ENCODE assay signal across 19 cellular contexts in genomic region chr5:178349607-178350353, GRCh38.
DNase-seq lines count a peak whose midpoint lies in the region; ATAC-seq, FAIRE-seq and TF ChIP-seq lines count a peak whose summit lies in the region.
"Had no signal": no experiment of that assay in that cellular context is flagged by ENCODE, and none has a peak within 500 bp of the region (broad histone marks: within the 10 kb centered on the region; RNA-seq: fewer than 3 reads in every experiment).

No MANE protein-coding gene starts in this region.

- H3K79me2 ChIP-seq in mammary epithelial cell (ENCODE audit: insufficient read depth, low read length), result no peaks in the 10 kb centered on the region
- H3K79me2 ChIP-seq in H1 (ENCODE audit: control insufficient read depth in 1 of 2, insufficient read depth in 2 of 2, low read length in 2 of 2), result no peaks in the 10 kb centered on the region

- no peak for ATAC-seq in aorta (ENCODE audit: low FRiP score)
- no peak for ATAC-seq in foreskin keratinocyte
- ATAC-seq in GM19463 (IDR thresholded peaks at IDR 0.05; ENCODE audit: unreplicated experiment), result no peak
- ATAC-seq in naive thymus-derived CD8-positive, alpha-beta T cell, result no peak
- ATAC-seq: PC-3 had no signal

- POLR2A ChIA-PET in MCF 10A (lab: Yijun Ruan, JAX), result interaction anchor here (0.9 kb wide), 1 partner anchor 9 kb away, joined by 3 read pairs; no protein-coding TSS in a partner anchor
- POLR2A ChIA-PET in H1 (lab: Charles Lee; ENCODE audit: partially characterized antibody), result interaction anchor here (1.4 kb wide), 1 partner anchor 11 kb away, joined by 5 read pairs; no protein-coding TSS in a partner anchor
- POLR2A ChIA-PET in naive thymus-derived CD8-positive, alpha-beta T cell (lab: Charles Lee), result no interaction called here

- no peaks in the 10 kb centered on the region for H3K27me3 Mint-ChIP-seq in MCF 10A (ENCODE audit: insufficient read depth, unreplicated experiment)
- H3K27me3 Mint-ChIP-seq in nephron progenitor cell (ENCODE audit: low read depth, poor library complexity), result no peaks in the 10 kb centered on the region
- peaks cover 0 to 7% (median 3%) of the 10 kb centered on the region in 5 donors for H3K27me3 Mint-ChIP-seq in naive thymus-derived CD8-positive, alpha-beta T cell

- no peak overlapping the region for H2AK5ac ChIP-seq in H1 (ENCODE audit: low read depth, low read length)

- H2BK15ac ChIP-seq in H1 (ENCODE audit: low read length), result no peak overlapping the region

- H3K9me3 ChIP-seq in mammary epithelial cell (replicated peaks; ENCODE audit: insufficient read depth, low read length) (peaks cover 12% of the 10 kb centered on the region), H1 (ENCODE audit: insufficient read depth in 2 of 2, low read depth in 1 of 2, low read length in 1 of 2) (no peaks in the 10 kb centered on the region), aorta (ENCODE audit: control insufficient read depth, low read length) (no peaks in the 10 kb centered on the region)
- H3K9me3 ChIP-seq: HAP-1 had no signal

- H3K4me3 Mint-ChIP-seq in MCF 10A (ENCODE audit: unreplicated experiment) (no peak overlapping the region), nephron progenitor cell (peak overlapping the region; percentile 11)
- H3K4me3 Mint-ChIP-seq in naive thymus-derived CD8-positive, alpha-beta T cell, result peak overlapping the region in 1 of 10 donors; percentile 73
- H3K4me3 Mint-ChIP-seq: B cell, IgD-negative memory B cell had no signal

- H3K9ac ChIP-seq in mammary epithelial cell (ENCODE audit: insufficient read depth, low read length), result no peak overlapping the region
- no peak overlapping the region for H3K9ac ChIP-seq in H1 (replicated peaks in 1 of 4; ENCODE audit: extremely low read depth in 1 of 4, low read depth in 3 of 4, low read length in 3 of 4)

- no peak overlapping the region for H3K4ac ChIP-seq in H1 (replicated peaks; ENCODE audit: insufficient read length, low read depth, low read length)

- H2AFZ ChIP-seq in mammary epithelial cell (ENCODE audit: low read depth, low read length), result no peak overlapping the region
- H2AFZ ChIP-seq in H1 (ENCODE audit: low read length), result no peak overlapping the region

- no peaks in the 10 kb centered on the region for H3K27me3 ChIP-seq in mammary epithelial cell (ENCODE audit: insufficient read depth, low read length)
- H3K27me3 ChIP-seq in H1 (replicated peaks in 1 of 4; ENCODE audit: control insufficient read depth in 3 of 4, extremely low read depth in 1 of 4, insufficient read depth in 3 of 4, low read length in 3 of 4), result no peaks in the 10 kb centered on the region
- no peaks in the 10 kb centered on the region for H3K27me3 ChIP-seq in aorta (ENCODE audit: control insufficient read depth in 1 of 2, insufficient read depth in 2 of 2, low read length in 1 of 2)
- H3K27me3 ChIP-seq in foreskin keratinocyte, result no peaks in the 10 kb centered on the region

- WGBS in mammary epithelial cell (ENCODE audit: low coverage, missing lambda C conversion rate), result 69% methylated on average over 7 of the region's 9 CpGs
- WGBS in H1 (ENCODE audit: extremely low coverage in 1 of 2, insufficient coverage in 1 of 2, insufficient read length in 1 of 2, insufficient replicate concordance in 2 of 2, low coverage in 1 of 2, low lambda C conversion rate in 2 of 2, missing lambda C conversion rate in 1 of 2), 2 experiments, result 97% methylated on average over 9 of the region's 9 CpGs; no CpG with 5 or more reads in 1 of the 2 experiments
- WGBS in aorta, 2 donors, result 92 to 95% methylated on average over 9 of the region's 9 CpGs

- peak overlapping the region; percentile 60; the same call in 1 of the 2 replicates for H2BK12ac ChIP-seq in H1 (ENCODE audit: low read depth, low read length)

- BruUV-seq in MCF 10A (replicated peaks; lab: Mats Ljungman, UMichigan), result no TSS peak
- no TSS peak for BruUV-seq in mammary epithelial cell (replicated peaks; lab: Mats Ljungman, UMichigan)

- in situ Hi-C loops in mammary epithelial cell (cut with MboI; ENCODE audit: low sequenced_read_pairs in 2 of 2), result no loop called here

- no peak for FAIRE-seq in H1 (lab: Jason Lieb, UNC)

- no peak overlapping the region; the same call in 1 of the 2 replicates for H4K8ac ChIP-seq in H1 (ENCODE audit: extremely low read depth, insufficient read depth, low read length)

- H3K14ac ChIP-seq in H1 (ENCODE audit: insufficient read length), result no peak overlapping the region

- TF ChIP-seq EP300 in H1 (IDR thresholded peaks at IDR 0.05; ENCODE audit: borderline replicate concordance in 1 of 2, low read depth in 2 of 2, low read length in 2 of 2), result no peak

- no peak for TF ChIP-seq POLR2A in H1 (IDR thresholded peaks at IDR 0.05; ENCODE audit: control extremely low read depth in 1 of 2, low read depth in 2 of 2, low read length in 2 of 2)

- H4K20me1 ChIP-seq in mammary epithelial cell (ENCODE audit: insufficient read depth, low read length), result no peaks in the 10 kb centered on the region
- no peaks in the 10 kb centered on the region for H4K20me1 ChIP-seq in H1 (replicated peaks in 1 of 2; ENCODE audit: control insufficient read depth in 1 of 2, insufficient read depth in 2 of 2, low read length in 2 of 2)

- dilution Hi-C loops in mammary epithelial cell (cut with HindIII; ENCODE audit: low sequenced_read_pairs), result no loop called here

- no peak for TF ChIP-seq RAD21 in H1 (IDR thresholded peaks at IDR 0.05 in 1 of 2, conservative IDR thresholded peaks at IDR 0.05 in 1 of 2; ENCODE audit: low read depth in 2 of 2, low read length in 2 of 2)

- no peak overlapping the region for H2BK20ac ChIP-seq in H1 (ENCODE audit: low read length)

- H3K56ac ChIP-seq in H1 (replicated peaks; ENCODE audit: insufficient read length, low read depth, low read length), result no peak overlapping the region

- no peak overlapping the region for H4K91ac ChIP-seq in H1 (replicated peaks; ENCODE audit: insufficient read length, low read length)

- H3K23me2 ChIP-seq in H1 (ENCODE audit: low read depth, low read length), result no peaks in the 10 kb centered on the region

- no peaks in the 10 kb centered on the region; the same call in 1 of the 2 replicates for H3K79me1 ChIP-seq in H1 (ENCODE audit: low read depth, low read length)

- H3K4me2 ChIP-seq in mammary epithelial cell (ENCODE audit: insufficient read depth, low read depth, low read length) (no peak overlapping the region), H1 (ENCODE audit: insufficient read depth in 1 of 2, low read depth in 2 of 2, low read length in 2 of 2) (no peak overlapping the region)

- H4K5ac ChIP-seq in H1 (ENCODE audit: insufficient read length, low read depth, low read length), result no peak overlapping the region

- H3K36me3 ChIP-seq in mammary epithelial cell (ENCODE audit: insufficient read depth, low read length), result no peaks in the 10 kb centered on the region
- no peaks in the 10 kb centered on the region for H3K36me3 ChIP-seq in H1 (ENCODE audit: control insufficient read depth in 2 of 4, insufficient read depth in 4 of 4, low read length in 3 of 4)
- H3K36me3 ChIP-seq in aorta (ENCODE audit: control insufficient read depth in 1 of 2, insufficient read depth in 2 of 2, low read length in 1 of 2), result no peaks in the 10 kb centered on the region
- H3K36me3 ChIP-seq: HAP-1 had no signal

- H3K23ac ChIP-seq in H1 (ENCODE audit: insufficient read length), result no peak overlapping the region

- H3K4me1 ChIP-seq in mammary epithelial cell (ENCODE audit: insufficient read depth, low read length) (no peaks in the 10 kb centered on the region), H1 (replicated peaks in 1 of 4; ENCODE audit: control insufficient read depth in 3 of 4, insufficient read depth in 4 of 4, low read length in 3 of 4) (peaks cover 0 to 13% (median 5%) of the 10 kb centered on the region in 4 experiments; a peak in 6 of 7 replicates), aorta (ENCODE audit: control insufficient read depth in 1 of 2, insufficient read depth in 2 of 2, low read length in 2 of 2) (no peaks in the 10 kb centered on the region), foreskin keratinocyte (no peaks in the 10 kb centered on the region)
- H3K4me1 ChIP-seq: HAP-1 had no signal

- no peaks in the 10 kb centered on the region for H3K9me3 Mint-ChIP-seq in MCF 10A (ENCODE audit: unreplicated experiment)
- peaks cover 3% of the 10 kb centered on the region for H3K9me3 Mint-ChIP-seq in nephron progenitor cell
- H3K9me3 Mint-ChIP-seq in naive thymus-derived CD8-positive, alpha-beta T cell, result no peaks in the 10 kb centered on the region
- H3K9me3 Mint-ChIP-seq: CD8-positive, alpha-beta memory T cell; IgD-negative memory B cell had no signal

- no peak for TF ChIP-seq CTCF in MCF 10A (IDR thresholded peaks at IDR 0.05; ENCODE audit: unreplicated experiment)
- TF ChIP-seq CTCF in mammary epithelial cell (conservative IDR thresholded peaks at IDR 0.05 in 1 of 2, IDR thresholded peaks at IDR 0.05 in 1 of 2; ENCODE audit: extremely low read depth in 1 of 2, insufficient read depth in 1 of 2, low read depth in 1 of 2, low read length in 2 of 2), result no peak
- TF ChIP-seq CTCF in H1 (IDR thresholded peaks at IDR 0.05; ENCODE audit: control extremely low read depth in 1 of 3, insufficient read depth in 1 of 3, low read depth in 1 of 3, low read length in 3 of 3), result no peak
- TF ChIP-seq CTCF in nephron progenitor cell (IDR thresholded peaks at IDR 0.05), result no peak
- no peak for TF ChIP-seq CTCF in foreskin keratinocyte (conservative IDR thresholded peaks at IDR 0.05)

- H3K18ac ChIP-seq in H1 (ENCODE audit: extremely low read depth, low read length), result no peak overlapping the region

- H3K4me1 Mint-ChIP-seq in MCF 10A (ENCODE audit: insufficient read depth, unreplicated experiment) (peaks cover 15% of the 10 kb centered on the region), nephron progenitor cell (peaks cover 78% of the 10 kb centered on the region)
- no peaks in the 10 kb centered on the region for H3K4me1 Mint-ChIP-seq in naive thymus-derived CD8-positive, alpha-beta T cell
- H3K4me1 Mint-ChIP-seq: B cell; CD8-positive, alpha-beta memory T cell; IgD-negative memory B cell had no signal

- intact Hi-C loops in MCF 10A (cut with micrococcal nuclease) (no loop called here), mammary epithelial cell (cut with micrococcal nuclease) (no loop called here), aorta (cut with DNase I) (no loop called here)

- H3K27ac ChIP-seq in mammary epithelial cell (ENCODE audit: insufficient read depth, low read depth, low read length) (no peak overlapping the region), H1 (ENCODE audit: low read depth, low read length) (no peak overlapping the region), aorta (ENCODE audit: low read depth in 1 of 2, low read length in 2 of 2) (no peak overlapping the region), foreskin keratinocyte (no peak overlapping the region)
- H3K27ac ChIP-seq: 22Rv1 had no signal

- DNase-seq in MCF 10A (ENCODE audit: unreplicated experiment), result no peak
- DNase-seq in mammary epithelial cell, result no peak
- no peak for DNase-seq in H1 (ENCODE audit: low read depth in 1 of 2, low spot score in 2 of 2)
- no peak for DNase-seq in nephron progenitor cell
- peak; percentile 18 to 48 for DNase-seq in aorta
- no peak for DNase-seq in foreskin keratinocyte
- no peak for DNase-seq in naive thymus-derived CD8-positive, alpha-beta T cell
- DNase-seq: CD8-positive, alpha-beta memory T cell; DMS79 treated with DMSO at 0.1 percent for 48 hours; NCI-H1417 treated with DMSO at 0.1 percent for 48 hours; NCI-H2029; NCI-H510A; NCI-H774; PC-3 had no signal

- peak overlapping the region; percentile 2 for H3K27ac Mint-ChIP-seq in MCF 10A (ENCODE audit: low read depth, unreplicated experiment)
- H3K27ac Mint-ChIP-seq in nephron progenitor cell, result peak overlapping the region; percentile 31
- peak overlapping the region in 1 of 10 donors; percentile 30 for H3K27ac Mint-ChIP-seq in naive thymus-derived CD8-positive, alpha-beta T cell
- H3K27ac Mint-ChIP-seq: B cell; CD8-positive, alpha-beta memory T cell had no signal

- H2BK5ac ChIP-seq in H1 (ENCODE audit: low read depth, low read length), result peak overlapping the region; percentile 66; the same call in 1 of the 2 replicates

- H3K36me3 Mint-ChIP-seq in MCF 10A (ENCODE audit: insufficient read depth, unreplicated experiment) (no peaks in the 10 kb centered on the region), nephron progenitor cell (ENCODE audit: low read depth) (no peaks in the 10 kb centered on the region)
- H3K36me3 Mint-ChIP-seq in naive thymus-derived CD8-positive, alpha-beta T cell, result no peaks in the 10 kb centered on the region
- H3K36me3 Mint-ChIP-seq: CD8-positive, alpha-beta memory T cell; IgD-negative memory B cell had no signal

- H2BK120ac ChIP-seq in H1 (replicated peaks; ENCODE audit: low read depth, low read length), result no peak overlapping the region

- H3K4me3 ChIP-seq in mammary epithelial cell (replicated peaks in 1 of 3; ENCODE audit: insufficient read depth in 1 of 3, low read depth in 2 of 3, low read length in 3 of 3) (no peak overlapping the region), H1 (ENCODE audit: extremely low read depth in 1 of 4, insufficient read depth in 2 of 4, low read depth in 3 of 4, low read length in 4 of 4) (no peak overlapping the region), aorta (ENCODE audit: low read length in 2 of 2) (no peak overlapping the region)
- H3K4me3 ChIP-seq: HAP-1 had no signal

- CTCF ChIA-PET in MCF 10A (lab: Yijun Ruan, JAX) (interaction anchor here (0.7 kb wide), 1 partner anchor 330 kb away, joined by 4 read pairs; no protein-coding TSS in a partner anchor), mammary epithelial cell (lab: Charles Lee; ENCODE audit: low non-redundant PET) (no interaction called here), H1 (lab: Charles Lee; ENCODE audit: partially characterized antibody) (no interaction called here)

Comparison
In these comparisons a context has a peak if more than half of its experiments do, and no peak if none do; other contexts are left out.
1. DNase-seq: peak in aorta (2 of 2); none in MCF 10A (single experiment), mammary epithelial cell (single experiment), H1 (0 of 2), nephron progenitor cell (single experiment), foreskin keratinocyte (0 of 2) and naive thymus-derived CD8-positive, alpha-beta T cell (0 of 10).